Comparison of ENCODE assay signal across 20 cellular contexts in the genomic region with DNA sequence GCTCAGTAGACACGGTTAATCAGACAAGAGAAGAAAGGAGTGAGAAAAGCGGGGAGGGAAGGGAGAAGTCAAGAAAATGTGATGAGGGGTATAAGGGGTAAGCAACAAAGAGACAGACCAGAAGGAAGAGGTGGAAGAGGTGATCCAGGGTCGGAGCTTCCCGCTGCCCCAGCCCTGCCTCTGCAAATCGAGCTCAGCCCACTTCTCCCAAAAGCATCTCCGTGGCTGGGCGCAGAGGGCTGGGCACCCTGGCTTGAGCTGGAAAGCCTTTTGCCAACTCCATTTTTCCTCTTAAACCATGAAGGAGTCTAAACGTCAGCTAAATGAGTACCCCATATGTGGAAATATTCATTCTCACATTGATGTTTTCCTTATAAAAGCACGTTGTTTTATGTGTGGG.
"Had no signal": no experiment of that assay in that cellular context is flagged by ENCODE, and none has a peak within 500 bp of the region (broad histone marks: within the 10 kb centered on the region; RNA-seq: fewer than 3 reads in every experiment).

No MANE protein-coding gene starts in this region.

- H3K36me3 ChIP-seq: esophagus muscularis mucosa, gastrocnemius medialis, left ventricle myocardium inferior, lower lobe of right lung, ovary had no signal

- H3K4me1 ChIP-seq: esophagus muscularis mucosa, gastrocnemius medialis, left ventricle myocardium inferior, lower lobe of right lung had no signal

- H3K36me3 Mint-ChIP-seq: memory B cell, mesothelial cell of epicardium, natural killer cell had no signal

- H3K9me3 Mint-ChIP-seq: dendritic cell treated with granulocyte-macrophage colony-stimulating factor and Interleukin-4, amounts not matched to agents 40 ng/mL and 50 ng/mL, for 4 days; effector memory CD8-positive, alpha-beta T cell; memory B cell; mesothelial cell of epicardium; natural killer cell; neural crest cell had no signal

- H3K9me3 ChIP-seq: esophagus muscularis mucosa, gastrocnemius medialis, left ventricle myocardium inferior, lower lobe of right lung, ovary had no signal

- H3K27ac ChIP-seq: epithelial cell of prostate, esophagus muscularis mucosa, gastrocnemius medialis, left ventricle myocardium inferior, lower lobe of right lung, ovary had no signal

- DNase-seq: effector memory CD8-positive, alpha-beta T cell; gastrocnemius medialis; kidney; left cardiac atrium; left ventricle myocardium inferior; lower lobe of right lung; natural killer cell; right cardiac atrium; small intestine; stimulated activated CD4-positive, alpha-beta T cell treated with anti-CD3 and anti-CD28 coated beads, Interleukin-12 subunit alpha, Interleukin-12 subunit beta, amount 100 ng/mL, for 4 hours; stimulated activated naive CD4-positive, alpha-beta T cell; trophoblast cell had no signal

- ATAC-seq: effector memory CD8-positive, alpha-beta T cell; gastrocnemius medialis; left cardiac atrium; lower lobe of right lung; natural killer cell; right cardiac atrium had no signal

- H3K27ac Mint-ChIP-seq: dendritic cell treated with granulocyte-macrophage colony-stimulating factor and Interleukin-4, amounts not matched to agents 40 ng/mL and 50 ng/mL, for 4 days; effector memory CD8-positive, alpha-beta T cell; memory B cell; mesothelial cell of epicardium; natural killer cell; progenitor cell of endocrine pancreas had no signal

- H3K4me3 ChIP-seq: esophagus muscularis mucosa, gastrocnemius medialis, left ventricle myocardium inferior, lower lobe of right lung, ovary had no signal

- H3K27me3 ChIP-seq: gastrocnemius medialis, ovary had no signal
